ENCODE assay signal across 18 cellular contexts in the genomic region with DNA sequence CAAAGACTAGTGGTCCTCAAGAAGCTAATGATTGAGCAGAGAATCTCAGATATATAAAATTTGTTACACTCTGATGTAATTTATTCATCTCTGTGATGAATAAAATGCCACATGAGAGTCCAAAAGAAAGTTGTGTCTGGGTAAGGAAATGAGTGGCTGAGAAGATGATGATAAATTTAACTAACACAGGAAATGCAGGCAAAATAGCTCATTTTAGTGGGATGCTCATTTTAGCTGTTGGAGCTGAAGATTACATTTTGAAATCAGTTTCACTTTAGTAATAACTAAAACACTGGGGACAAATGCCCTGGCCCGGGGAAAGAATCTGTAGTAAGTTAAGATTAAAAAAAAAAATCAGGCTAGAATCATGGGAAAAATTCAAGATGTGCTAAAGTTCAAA. TPM values are rescaled to one million over a fixed set of nuclear protein-coding genes. Genes with fewer than 3 reads are reported as not detected.
A peak's percentile ranks its signal among the peaks of the same experiment; 100 is the strongest.
DNase-seq lines count a peak whose midpoint lies in the region; ATAC-seq and TF ChIP-seq lines count a peak whose summit lies in the region.
"Had no signal": no experiment of that assay in that cellular context is flagged by ENCODE, and none has a peak within 500 bp of the region (broad histone marks: within the 10 kb centered on the region; RNA-seq: fewer than 3 reads in every experiment).

No MANE protein-coding gene starts in this region.

- no peak overlapping the region for H2BK15ac ChIP-seq in IMR-90 (ENCODE audit: low read depth, low read length)

- H2BK5ac ChIP-seq in IMR-90 (ENCODE audit: low read depth, low read length, poor library complexity, severe bottlenecking) = no peak overlapping the region

- no peak overlapping the region for H3K56ac ChIP-seq in IMR-90 (ENCODE audit: extremely low read depth, insufficient read depth, low read length)

- no peaks in the 10 kb centered on the region for H3K79me1 ChIP-seq in IMR-90 (ENCODE audit: low read depth in 1 of 2, low read length in 2 of 2)

- peaks cover 3% of the 10 kb centered on the region; the same call in 1 of the 2 replicates for H3K9me1 ChIP-seq in IMR-90 (ENCODE audit: insufficient read depth, low read length)

- no peak overlapping the region for H3K4ac ChIP-seq in IMR-90 (ENCODE audit: low read depth, low read length)

- POLR2A ChIA-PET in IMR-90 (lab: Charles Lee; ENCODE audit: unreplicated experiment) = interaction anchor here (0.7 kb wide), 1 partner anchor 825 kb away, joined by 3 read pairs; the partner anchor contains the start of gene NDFIP2

- peak; percentile 20 for DNase-seq in EH (ENCODE audit: low read depth)
- DNase-seq in IMR-90 = no peak
- peak; percentile 40 for DNase-seq in fibroblast of peridontal ligament (ENCODE audit: extremely low read depth)
- no peak for DNase-seq in gastrocnemius medialis
- no peak for DNase-seq in HPDE6-E6E7 (ENCODE audit: extremely low spot score)
- no peak for DNase-seq in NCI-H2227 treated with DMSO at 0.1 percent for 48 hours (lab: John Stamatoyannopoulos, UW)
- DNase-seq in NCI-H2081 (lab: John Stamatoyannopoulos, UW) = no peak
- DNase-seq: activated CD4-positive, alpha-beta memory T cell treated with anti-CD3 and anti-CD28 coated beads, Interleukin-2, amount 10 ng/mL, durations not matched to agents 7 days and 5 days; activated naive CD4-positive, alpha-beta T cell treated with anti-CD3 and anti-CD28 coated beads, Interleukin-2, amount 50 U/mL, for 16 hours; activated T-cell treated with anti-CD3 and anti-CD28 coated beads, Interleukin-2, amount 50 U/mL, for 1 hour; foreskin keratinocyte; NCI-H446; RPMI8226; small intestine; stimulated activated CD4-positive, alpha-beta T cell treated with anti-CD3 and anti-CD28 coated beads, Interleukin-4, amount 100 ng/mL, for 24 hours; T-cell had no signal

- no peak overlapping the region for H3K18ac ChIP-seq in IMR-90 (ENCODE audit: low read depth, low read length)

- no peak overlapping the region for H3K14ac ChIP-seq in IMR-90 (replicated peaks; ENCODE audit: low read depth, low read length)

- ATAC-seq in IMR-90 (ENCODE audit: low read depth) (no peak), gastrocnemius medialis (no peak)
- ATAC-seq: foreskin keratinocyte, left lobe of liver, T-cell had no signal

- no TSS peak for BruUV-seq in IMR-90 (replicated peaks; lab: Mats Ljungman, UMichigan)

- WGBS in IMR-90 (ENCODE audit: extremely low coverage in 2 of 2, insufficient read length in 1 of 2), 2 experiments = no CpG with 5 or more reads among the region's 1 CpG

- no peaks in the 10 kb centered on the region for H3K27me3 ChIP-seq in IMR-90 (ENCODE audit: control insufficient read depth, insufficient read depth, low read length)
- H3K27me3 ChIP-seq in gastrocnemius medialis = no peaks in the 10 kb centered on the region
- H3K27me3 ChIP-seq: foreskin keratinocyte had no signal

- peaks cover 2% of the 10 kb centered on the region; the same call in 1 of the 2 replicates for H3K4me1 ChIP-seq in IMR-90 (ENCODE audit: control insufficient read depth, insufficient read depth, low read length)
- H3K4me1 ChIP-seq in gastrocnemius medialis = peaks cover 0 to 11% of the 10 kb centered on the region in 2 donors
- H3K4me1 ChIP-seq: foreskin keratinocyte had no signal

- peak overlapping the region; percentile 81 for H3K4me2 ChIP-seq in IMR-90 (ENCODE audit: low read depth, low read length)

- no peak overlapping the region for H2BK120ac ChIP-seq in IMR-90 (ENCODE audit: low read depth, low read length)

- H4K20me1 ChIP-seq in IMR-90 (ENCODE audit: insufficient read depth, low read length) = no peaks in the 10 kb centered on the region

- no peak overlapping the region for H4K5ac ChIP-seq in IMR-90 (ENCODE audit: low read depth, low read length)

- CTCF ChIA-PET in IMR-90 (lab: Yijun Ruan, JAX) = no interaction called here

- no peak overlapping the region for H2AK5ac ChIP-seq in IMR-90 (ENCODE audit: low read depth, low read length)

- H3K27ac ChIP-seq in IMR-90 (ENCODE audit: insufficient read depth, low read length) (no peak overlapping the region), gastrocnemius medialis (peak overlapping the region; percentile 39 to 69 (median 60))
- H3K27ac ChIP-seq: foreskin keratinocyte had no signal

- H3K23ac ChIP-seq in IMR-90 (ENCODE audit: low read depth, low read length) = no peak overlapping the region

- in situ Hi-C loops in IMR-90 (cut with MboI; ENCODE audit: low sequenced_read_pairs) (no loop called here), gastrocnemius medialis (cut with MboI; ENCODE audit: low sequenced_read_pairs in 4 of 4) (no loop called here)

- intact Hi-C loops in IMR-90 (cut with micrococcal nuclease) (no loop called here), gastrocnemius medialis (cut with DNase I; ENCODE audit: low total_unique reads) (no loop called here)

- H3K9me3 ChIP-seq in IMR-90 (ENCODE audit: control insufficient read depth, insufficient read depth, low read length) = no peaks in the 10 kb centered on the region
- no peaks in the 10 kb centered on the region for H3K9me3 ChIP-seq in gastrocnemius medialis

- TF ChIP-seq CTCF in IMR-90 (conservative IDR thresholded peaks at IDR 0.05; ENCODE audit: low read depth, low read length) = no peak
- no peak for TF ChIP-seq CTCF in gastrocnemius medialis (IDR thresholded peaks at IDR 0.05 in 4 of 5, conservative IDR thresholded peaks at IDR 0.05 in 1 of 5)

- H2BK20ac ChIP-seq in IMR-90 (ENCODE audit: low read depth, low read length) = no peak overlapping the region

- dilution Hi-C loops in IMR-90 (cut with HindIII; ENCODE audit: low sequenced_read_pairs, unreplicated experiment) = no loop called here

- H3K4me3 ChIP-seq in IMR-90 (ENCODE audit: insufficient read depth, low read depth, low read length) = no peak overlapping the region
- peak overlapping the region in 1 of 4 donors; percentile 8 for H3K4me3 ChIP-seq in gastrocnemius medialis

- H2AK9ac ChIP-seq in IMR-90 (replicated peaks; ENCODE audit: low read depth, low read length, poor library complexity) = no peak overlapping the region

- no peak overlapping the region for H4K8ac ChIP-seq in IMR-90 (ENCODE audit: low read depth in 2 of 2, low read length in 2 of 2)

- H3K9ac ChIP-seq in IMR-90 (ENCODE audit: low read depth, low read length) = no peak overlapping the region

- H4K91ac ChIP-seq in IMR-90 (ENCODE audit: insufficient read depth, low read depth, low read length) = no peak overlapping the region

- TF ChIP-seq RAD21 in IMR-90 (IDR thresholded peaks at IDR 0.05; ENCODE audit: low read length) = no peak

- H3K36me3 ChIP-seq in IMR-90 (ENCODE audit: control insufficient read depth, insufficient read depth, low read length) (no peaks in the 10 kb centered on the region), gastrocnemius medialis (no peaks in the 10 kb centered on the region)

- TF ChIP-seq POLR2A in IMR-90 (IDR thresholded peaks at IDR 0.05; ENCODE audit: low read depth, low read length) (no peak), gastrocnemius medialis (IDR thresholded peaks at IDR 0.05) (no peak)

- no peak overlapping the region for H2AFZ ChIP-seq in IMR-90 (replicated peaks; ENCODE audit: low read length, poor library complexity)

TF ChIP-seq in IMR-90, 13 proteins besides CTCF, POLR2A, EP300 and RAD21:
- TF ChIP-seq RFX5 (IDR thresholded peaks at IDR 0.05; ENCODE audit: low read depth, low read length) = no peak
- TF ChIP-seq FOS (IDR thresholded peaks at IDR 0.05; ENCODE audit: low read depth, low read length) = no peak
- no peak for TF ChIP-seq BHLHE40 (IDR thresholded peaks at IDR 0.05; ENCODE audit: low read depth, low read length)
- no peak for TF ChIP-seq CEBPB (IDR thresholded peaks at IDR 0.05; ENCODE audit: low read depth, low read length)
- no peak for TF ChIP-seq MAZ (IDR thresholded peaks at IDR 0.05; ENCODE audit: borderline replicate concordance, low read depth, low read length)
- TF ChIP-seq USF2 (IDR thresholded peaks at IDR 0.05; ENCODE audit: low read depth, low read length) = no peak
- no peak for TF ChIP-seq CHD1 (IDR thresholded peaks at IDR 0.05; ENCODE audit: low read depth, low read length)
- TF ChIP-seq MAFK (IDR thresholded peaks at IDR 0.05; ENCODE audit: low read depth, low read length) = no peak
- no peak for TF ChIP-seq NFE2L2 (IDR thresholded peaks at IDR 0.05; ENCODE audit: low read depth, low read length)
- no peak for TF ChIP-seq SMC3 (IDR thresholded peaks at IDR 0.05; ENCODE audit: low read depth, low read length)
- TF ChIP-seq ELK1 (IDR thresholded peaks at IDR 0.05; ENCODE audit: borderline replicate concordance, low read depth, low read length) = no peak
- TF ChIP-seq MXI1 (IDR thresholded peaks at IDR 0.05; ENCODE audit: borderline replicate concordance, low read depth, low read length) = no peak
- no peak for TF ChIP-seq RCOR1 (IDR thresholded peaks at IDR 0.05; ENCODE audit: insufficient replicate concordance, low read length)

RNA-seq across cellular contexts. Expression of gene SPRY2, which starts 35.2 kb away (rescaled TPM):
- total RNA-seq in IMR-90 (2012; rRNA removed) (21.1 and 26.4 TPM in 2 replicates), gastrocnemius medialis (10 to 100 TPM; 15.7 to 32.2 (median 22.2) TPM)
- polyA plus RNA-seq in IMR-90 (2012; rRNA removed) = 47.9 and 53.9 TPM in 2 replicates
- 35.5 and 39.0 TPM in 2 replicates for polyA plus RNA-seq in IMR-90 (2012; cell fraction: cytosol; rRNA removed)
- polyA plus RNA-seq in IMR-90 (2012; cell fraction: nucleus; rRNA removed; ENCODE audit: low replicate concordance) = 63.3 and 76.1 TPM in 2 replicates
- total RNA-seq: activated CD4-positive, alpha-beta memory T cell treated with anti-CD3 and anti-CD28 coated beads, Interleukin-2, amount 10 ng/mL, durations not matched to agents 7 days and 5 days had no signal
- polyA plus RNA-seq: IgD-negative memory B cell had no signal

Comparison
In these comparisons a context has a peak if more than half of its experiments do, and no peak if none do; other contexts are left out.
1. DNase-seq: peak in EH (single experiment) and fibroblast of peridontal ligament (single experiment); none in IMR-90 (single experiment), gastrocnemius medialis (0 of 2), HPDE6-E6E7 (single experiment), NCI-H2227 treated with DMSO at 0.1 percent for 48 hours (single experiment) and NCI-H2081 (0 of 2).